9 cellular contexts compared by ENCODE assay signal in the genomic region with DNA sequence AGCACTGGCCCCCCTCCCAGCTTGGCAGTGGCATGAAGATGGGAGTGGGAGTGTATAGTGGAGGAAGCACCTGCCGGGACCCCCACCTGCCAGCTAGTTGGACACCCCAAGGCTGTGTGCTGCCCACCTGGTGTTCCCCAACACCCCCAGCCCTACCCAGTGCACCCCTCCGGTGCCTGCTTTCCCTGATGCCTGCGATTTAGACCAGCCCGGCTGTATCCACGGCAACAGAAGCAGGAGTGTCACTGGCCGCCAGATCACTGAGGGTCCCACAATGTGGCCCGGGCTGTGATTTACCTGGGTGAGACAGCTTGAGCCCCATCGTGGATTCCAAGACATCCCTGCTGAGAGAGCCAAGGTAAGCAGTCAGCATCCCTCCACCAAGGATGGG. TPM values are rescaled to one million over a fixed set of nuclear protein-coding genes. Genes with fewer than 3 reads are reported as not detected.
DNase-seq lines count a peak whose midpoint lies in the region; ATAC-seq, FAIRE-seq and TF ChIP-seq lines count a peak whose summit lies in the region.
"Had no signal": no experiment of that assay in that cellular context is flagged by ENCODE, and none has a peak within 500 bp of the region (broad histone marks: within the 10 kb centered on the region; RNA-seq: fewer than 3 reads in every experiment).

No MANE protein-coding gene starts in this region.

- H3K27ac ChIP-seq in ascending aorta (peak overlapping the region; percentile 50 to 55), left lung (no peak overlapping the region), subcutaneous abdominal adipose tissue (ENCODE audit: low read depth, low read length) (no peak overlapping the region), kidney (ENCODE audit: low read depth in 2 of 2, low read length in 2 of 2) (no peak overlapping the region)

- TF ChIP-seq CTCF in ascending aorta (IDR thresholded peaks at IDR 0.05) (no peak), left lung (IDR thresholded peaks at IDR 0.05) (no peak), kidney (IDR thresholded peaks at IDR 0.05; ENCODE audit: borderline replicate concordance, extremely low read depth, insufficient read depth) (no peak)

- no peaks in the 10 kb centered on the region for H3K9me3 ChIP-seq in ascending aorta
- H3K9me3 ChIP-seq in left lung = no peaks in the 10 kb centered on the region
- no peaks in the 10 kb centered on the region for H3K9me3 ChIP-seq in subcutaneous abdominal adipose tissue (ENCODE audit: control insufficient read depth in 5 of 5, low read length in 5 of 5)
- H3K9me3 ChIP-seq in kidney (ENCODE audit: control insufficient read depth in 1 of 2, low read length in 2 of 2) = no peaks in the 10 kb centered on the region

- H3K4me1 ChIP-seq in ascending aorta (no peaks in the 10 kb centered on the region), left lung (no peaks in the 10 kb centered on the region), subcutaneous abdominal adipose tissue (ENCODE audit: control insufficient read depth in 5 of 5, insufficient read depth in 5 of 5, low read length in 5 of 5) (no peaks in the 10 kb centered on the region), kidney (ENCODE audit: control insufficient read depth in 1 of 2, insufficient read depth in 1 of 2, low read depth in 1 of 2, low read length in 2 of 2) (no peaks in the 10 kb centered on the region)

- DNase-seq in NCI-H1092 treated with DMSO at 0.1 percent for 48 hours (lab: John Stamatoyannopoulos, UW) (peak; percentile 10), NCI-H1092 (lab: John Stamatoyannopoulos, UW) (no peak), ascending aorta (ENCODE audit: low spot score in 2 of 2) (no peak), left lung (no peak), NAMALWA (ENCODE audit: low spot score) (no peak), kidney (no peak)
- DNase-seq: GOT3 had no signal

- H3K36me3 ChIP-seq in ascending aorta (no peaks in the 10 kb centered on the region), left lung (no peaks in the 10 kb centered on the region), subcutaneous abdominal adipose tissue (ENCODE audit: control insufficient read depth in 5 of 5, insufficient read depth in 5 of 5, low read length in 5 of 5) (no peaks in the 10 kb centered on the region), kidney (ENCODE audit: control insufficient read depth in 1 of 2, insufficient read depth in 2 of 2, low read length in 2 of 2) (no peaks in the 10 kb centered on the region)

- FAIRE-seq in kidney (lab: Jason Lieb, UNC) = no peak

- ATAC-seq in left lung (no peak), HG03025 (IDR thresholded peaks at IDR 0.05; ENCODE audit: low FRiP score, unreplicated experiment) (no peak)

- H3K4me3 ChIP-seq in ascending aorta = peak overlapping the region; percentile 53 to 69
- peak overlapping the region; percentile 15 to 24 for H3K4me3 ChIP-seq in left lung
- peak overlapping the region in 4 of 5 donors; percentile 8 to 42 (median 17) for H3K4me3 ChIP-seq in subcutaneous abdominal adipose tissue (ENCODE audit: low read depth in 1 of 5, low read length in 5 of 5)
- H3K4me3 ChIP-seq in kidney (ENCODE audit: low read length in 2 of 2) = peak overlapping the region in 1 of 2 donors; percentile 17

- intact Hi-C loops in ascending aorta (cut with DNase I) = no loop called here
- intact Hi-C loops in left lung (cut with DNase I) = no loop called here
- intact Hi-C loops in kidney (cut with DNase I) = no loop called here

- no peaks in the 10 kb centered on the region for H3K27me3 ChIP-seq in ascending aorta
- peaks cover 0 to 6% of the 10 kb centered on the region in 2 donors for H3K27me3 ChIP-seq in left lung
- H3K27me3 ChIP-seq in subcutaneous abdominal adipose tissue (ENCODE audit: control insufficient read depth in 5 of 5, insufficient read depth in 4 of 5, low read length in 5 of 5) = peaks cover 11 to 29% (median 28%) of the 10 kb centered on the region in 5 donors

- H3K9ac ChIP-seq in subcutaneous abdominal adipose tissue (ENCODE audit: low read length in 5 of 5) (no peak overlapping the region), kidney (ENCODE audit: low read length in 2 of 2) (no peak overlapping the region)

RNA-seq across cellular contexts. Expression of a gene that starts 0.5 kb away (rescaled TPM):
- total RNA-seq in ascending aorta (2.1 TPM), left lung (1 to 10 TPM; 2.0 to 3.6 TPM), kidney (5.4 TPM)
- 1.7 TPM for polyA plus RNA-seq in kidney (ENCODE audit: insufficient read depth, low read depth, low replicate concordance)

RNA-seq across cellular contexts. Expression of a gene that starts 33.0 kb away (rescaled TPM):
- 42.3 TPM for total RNA-seq in ascending aorta
- 10 to 100 TPM; 16.6 to 21.9 TPM for total RNA-seq in left lung
- 36.6 TPM for total RNA-seq in kidney
- polyA plus RNA-seq in kidney (ENCODE audit: insufficient read depth, low read depth, low replicate concordance) = 8.0 TPM

RNA-seq across cellular contexts. Expression of a gene that starts 44.8 kb away (rescaled TPM):
- 5.0 TPM for total RNA-seq in ascending aorta
- 1 to 10 TPM; 7.8 to 9.9 TPM for total RNA-seq in left lung
- total RNA-seq in kidney = 11.5 TPM
- 3.7 TPM for polyA plus RNA-seq in kidney (ENCODE audit: insufficient read depth, low read depth, low replicate concordance)

Comparison
In these comparisons a context has a peak if more than half of its experiments do, and no peak if none do; other contexts are left out.
1. H3K27ac ChIP-seq: peak in ascending aorta (2 of 2); none in left lung (0 of 2), subcutaneous abdominal adipose tissue (single experiment) and kidney (0 of 2).